ENCODE assay signal across 9 cellular contexts in the genomic region with DNA sequence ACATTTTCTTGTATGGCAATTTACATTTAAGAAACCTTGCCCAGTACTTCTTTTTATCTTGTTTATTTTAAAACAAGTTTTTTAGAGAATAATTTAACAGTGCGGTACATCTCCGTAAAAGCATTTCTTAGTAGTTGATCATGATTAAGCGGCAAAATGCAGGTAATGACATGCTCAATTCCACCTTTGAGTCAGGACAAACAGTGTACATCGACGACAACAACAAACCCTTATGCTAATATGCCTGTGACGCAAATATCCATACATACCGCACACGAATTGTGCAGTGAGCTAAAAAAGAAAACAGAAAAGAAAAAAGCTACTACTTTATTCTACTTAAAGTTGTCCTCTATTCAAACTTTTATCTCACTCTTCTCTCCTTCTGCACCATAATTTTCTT. TPM values are rescaled to one million over a fixed set of nuclear protein-coding genes. Genes with fewer than 3 reads are reported as not detected.
DNase-seq lines count a peak whose midpoint lies in the region; ATAC-seq and TF ChIP-seq lines count a peak whose summit lies in the region.
"Had no signal": no experiment of that assay in that cellular context is flagged by ENCODE, and none has a peak within 500 bp of the region (broad histone marks: within the 10 kb centered on the region; RNA-seq: fewer than 3 reads in every experiment).

No MANE protein-coding gene starts in this region.

- no peaks in the 10 kb centered on the region for H3K9me2 ChIP-seq in OCI-LY7 (ENCODE audit: insufficient read depth, low read length)

- no peak for TF ChIP-seq CTCF in upper lobe of left lung (IDR thresholded peaks at IDR 0.05)
- no peak for TF ChIP-seq CTCF in OCI-LY7 (conservative IDR thresholded peaks at IDR 0.05; ENCODE audit: low read length)

- peaks cover 7% of the 10 kb centered on the region for H3K4me1 Mint-ChIP-seq in activated naive CD4-positive, alpha-beta T cell treated with anti-CD3 and anti-CD28 coated beads, Interleukin-2, amount 50 U/mL, for 24 hours

- H3K27me3 Mint-ChIP-seq in activated naive CD4-positive, alpha-beta T cell treated with anti-CD3 and anti-CD28 coated beads, Interleukin-2, amount 50 U/mL, for 24 hours, result peaks cover 36% of the 10 kb centered on the region

- no peaks in the 10 kb centered on the region for H3K36me3 Mint-ChIP-seq in activated naive CD4-positive, alpha-beta T cell treated with anti-CD3 and anti-CD28 coated beads, Interleukin-2, amount 50 U/mL, for 24 hours

- intact Hi-C loops in OCI-LY7 (cut with micrococcal nuclease; ENCODE audit: unreplicated experiment), result no loop called here

- WGBS in upper lobe of left lung, 2 donors, result 35 to 53% methylated on average over 8 of the region's 8 CpGs

- POLR2A ChIA-PET in OCI-LY7 (lab: Charles Lee), result no interaction called here

- no peaks in the 10 kb centered on the region for H4K20me1 ChIP-seq in OCI-LY7 (ENCODE audit: insufficient read depth, low read length)

- CTCF ChIA-PET in OCI-LY7 (lab: Charles Lee; ENCODE audit: unreplicated experiment), result no interaction called here

- no peak overlapping the region for H3K27ac Mint-ChIP-seq in activated naive CD4-positive, alpha-beta T cell treated with anti-CD3 and anti-CD28 coated beads, Interleukin-2, amount 50 U/mL, for 24 hours

- BruUV-seq in OCI-LY7 (replicated peaks; lab: Mats Ljungman, UMichigan), result no TSS peak

- no peak overlapping the region for H2AFZ ChIP-seq in OCI-LY7 (ENCODE audit: low read length)

- no peaks in the 10 kb centered on the region for H3K79me2 ChIP-seq in OCI-LY7 (ENCODE audit: insufficient read depth, low read depth, low read length)

- H3K4me1 ChIP-seq in duodenal mucosa (ENCODE audit: control insufficient read depth in 1 of 2, insufficient read depth in 2 of 2, low read length in 2 of 2) (no peaks in the 10 kb centered on the region), mucosa of stomach (ENCODE audit: control insufficient read depth, insufficient read depth, low read length) (peaks cover 14% of the 10 kb centered on the region), upper lobe of left lung (peaks cover 5 to 17% (median 9%) of the 10 kb centered on the region in 4 donors), OCI-LY7 (ENCODE audit: insufficient read depth, low read length, poor library complexity, severe bottlenecking) (no peaks in the 10 kb centered on the region)

- H3K4me3 ChIP-seq in duodenal mucosa (ENCODE audit: low read depth in 1 of 2, low read length in 2 of 2) (peak overlapping the region; percentile 63 to 65), mucosa of stomach (ENCODE audit: low read length) (peak overlapping the region; percentile 48), upper lobe of left lung (peak overlapping the region in 3 of 4 donors; percentile 55 to 67 (median 65)), OCI-LY7 (ENCODE audit: low read depth, low read length, poor library complexity, severe bottlenecking) (no peak overlapping the region)

- H3K9me3 Mint-ChIP-seq in activated naive CD4-positive, alpha-beta T cell treated with anti-CD3 and anti-CD28 coated beads, Interleukin-2, amount 50 U/mL, for 24 hours, result no peaks in the 10 kb centered on the region

- H3K27ac ChIP-seq in duodenal mucosa (ENCODE audit: low read depth, low read length) (peak overlapping the region; percentile 46), upper lobe of left lung (peak overlapping the region; percentile 81 to 88 (median 87)), OCI-LY7 (ENCODE audit: low read depth, low read length, poor library complexity, severe bottlenecking) (no peak overlapping the region)

- ATAC-seq in upper lobe of left lung (ENCODE audit: low FRiP score in 2 of 2), result no peak

- H3K36me3 ChIP-seq in duodenal mucosa (ENCODE audit: control insufficient read depth in 1 of 2, insufficient read depth in 2 of 2, low read length in 2 of 2), result no peaks in the 10 kb centered on the region
- H3K36me3 ChIP-seq in mucosa of stomach (ENCODE audit: control insufficient read depth, insufficient read depth, low read length), result no peaks in the 10 kb centered on the region
- H3K36me3 ChIP-seq in upper lobe of left lung, result no peaks in the 10 kb centered on the region
- no peaks in the 10 kb centered on the region for H3K36me3 ChIP-seq in OCI-LY7 (ENCODE audit: insufficient read depth, low read length)

- TF ChIP-seq EP300 in upper lobe of left lung (IDR thresholded peaks at IDR 0.05), result no peak

- no peak for DNase-seq in activated naive CD4-positive, alpha-beta T cell treated with anti-CD3 and anti-CD28 coated beads, Interleukin-2, amount 50 U/mL, for 16 hours
- DNase-seq in upper lobe of left lung (no peak), OCI-LY7 (ENCODE audit: low spot score) (no peak), T1000 (lab: John Stamatoyannopoulos, UW) (no peak), T-helper 2 cell (no peak)
- DNase-seq: stimulated activated CD4-positive, alpha-beta T cell treated with anti-CD3 and anti-CD28 coated beads, Interleukin-1b, Interleukin-23, amount 100 ng/mL, for 48 hours had no signal

- peak overlapping the region; percentile 15 for H3K4me3 Mint-ChIP-seq in activated naive CD4-positive, alpha-beta T cell treated with anti-CD3 and anti-CD28 coated beads, Interleukin-2, amount 50 U/mL, for 24 hours

- H3K9ac ChIP-seq in duodenal mucosa (ENCODE audit: low read depth in 1 of 2, low read length in 2 of 2) (no peak overlapping the region), mucosa of stomach (ENCODE audit: low read length) (peak overlapping the region; percentile 69)

- H3K9me3 ChIP-seq in duodenal mucosa (ENCODE audit: control insufficient read depth in 1 of 2, low read length in 2 of 2) (no peaks in the 10 kb centered on the region), mucosa of stomach (ENCODE audit: control insufficient read depth, low read length) (no peaks in the 10 kb centered on the region), upper lobe of left lung (no peaks in the 10 kb centered on the region), OCI-LY7 (ENCODE audit: low read length) (no peaks in the 10 kb centered on the region)

- H3K4me2 ChIP-seq in OCI-LY7 (ENCODE audit: low read length), result no peak overlapping the region

- H3K27me3 ChIP-seq in duodenal mucosa (ENCODE audit: control insufficient read depth in 1 of 2, insufficient read depth in 2 of 2, low read length in 2 of 2), result peaks cover 15 to 21% of the 10 kb centered on the region in 2 donors
- peaks cover 31% of the 10 kb centered on the region for H3K27me3 ChIP-seq in mucosa of stomach (ENCODE audit: control insufficient read depth, insufficient read depth, low read length)
- no peaks in the 10 kb centered on the region for H3K27me3 ChIP-seq in upper lobe of left lung

- TF ChIP-seq POLR2A in upper lobe of left lung (IDR thresholded peaks at IDR 0.05), result no peak

RNA-seq across cellular contexts. Expression of a gene that starts 1.9 kb away (rescaled TPM):
- total RNA-seq in upper lobe of left lung, result 10 to 100 TPM in 4 of 6 donors, 1 to 10 TPM in 2; 7.9 to 84.9 (median 11.8) TPM
- 0.03 TPM in 1 of 2 replicates, not detected in the other for total RNA-seq in OCI-LY7 (2014; rRNA removed; shearing (Covaris generic))
- 0.13 and 0.17 TPM in 2 replicates for total RNA-seq in OCI-LY7 (2022)

Comparison
In these comparisons a context has a peak if more than half of its experiments do, and no peak if none do; other contexts are left out.
1. RNA of a gene that starts 1.9 kb away (total RNA-seq): 7.9 to 84.9 TPM in upper lobe of left lung; 0.03 to 0.17 TPM in OCI-LY7; every median in the first group is over 4 times any median in the second.